9 cellular contexts compared by ENCODE assay signal in the genomic region with DNA sequence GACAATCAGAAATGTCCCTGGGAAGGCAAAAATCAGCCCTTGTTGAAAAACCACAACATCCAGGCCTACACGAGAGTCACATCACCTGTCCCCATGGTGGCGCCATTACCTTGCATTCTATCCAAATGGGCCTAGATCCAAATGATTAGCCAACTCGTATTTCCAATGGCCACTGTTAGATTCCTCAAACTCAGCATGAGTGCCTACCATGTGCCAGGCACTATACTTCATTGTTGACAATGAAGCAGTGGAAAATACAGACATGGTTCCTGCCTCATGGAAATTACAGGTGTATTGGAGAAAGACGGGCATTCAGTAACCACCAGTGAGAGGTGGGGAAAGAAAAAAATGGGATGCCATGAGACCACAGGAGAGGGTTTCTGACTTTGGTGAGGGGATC. TPM values are rescaled to one million over a fixed set of nuclear protein-coding genes. Genes with fewer than 3 reads are reported as not detected.
DNase-seq lines count a peak whose midpoint lies in the region; ATAC-seq and TF ChIP-seq lines count a peak whose summit lies in the region.
"Had no signal": no experiment of that assay in that cellular context is flagged by ENCODE, and none has a peak within 500 bp of the region (broad histone marks: within the 10 kb centered on the region; RNA-seq: fewer than 3 reads in every experiment).

No MANE protein-coding gene starts in this region.

- no peaks in the 10 kb centered on the region for H3K4me1 ChIP-seq in MM.1S (ENCODE audit: low read length)
- H3K4me1 ChIP-seq in smooth muscle cell (ENCODE audit: low read depth) = peaks cover 25% of the 10 kb centered on the region

- H4K20me1 ChIP-seq in MM.1S (ENCODE audit: insufficient read depth, low read length) = no peaks in the 10 kb centered on the region
- no peaks in the 10 kb centered on the region for H4K20me1 ChIP-seq in SU-DHL-6 (ENCODE audit: low read depth, low read length)
- H4K20me1 ChIP-seq in smooth muscle cell (ENCODE audit: low read depth) = no peaks in the 10 kb centered on the region

- H3K9me3 ChIP-seq in MM.1S (replicated peaks; ENCODE audit: insufficient read depth, low read length) (no peaks in the 10 kb centered on the region), SU-DHL-6 (ENCODE audit: insufficient read depth, low read length) (no peaks in the 10 kb centered on the region), smooth muscle cell (replicated peaks; ENCODE audit: low read depth) (no peaks in the 10 kb centered on the region)

- in situ Hi-C loops in G401 (cut with HindIII; ENCODE audit: low sequenced_read_pairs) = loop anchor here (5.0 kb wide), 1 partner anchor 85 kb away; no protein-coding TSS in a partner anchor

- H3F3A ChIP-seq in MM.1S (ENCODE audit: insufficient read depth, low read length) = no peaks in the 10 kb centered on the region
- no peaks in the 10 kb centered on the region for H3F3A ChIP-seq in SU-DHL-6 (ENCODE audit: insufficient read depth)
- H3F3A ChIP-seq in smooth muscle cell (ENCODE audit: low read depth) = peaks cover 20% of the 10 kb centered on the region

- TF ChIP-seq CTCF in MM.1S (IDR thresholded peaks at IDR 0.05; ENCODE audit: low read length) = peak; percentile 50
- peak; percentile 27 for TF ChIP-seq CTCF in SU-DHL-6 (IDR thresholded peaks at IDR 0.05; ENCODE audit: insufficient read depth, low read length, poor library complexity, severe bottlenecking)
- peak; percentile 15 for TF ChIP-seq CTCF in smooth muscle cell (IDR thresholded peaks at IDR 0.05; ENCODE audit: borderline replicate concordance, insufficient read depth, poor library complexity, severe bottlenecking)

- H3K27me3 ChIP-seq in MM.1S (replicated peaks; ENCODE audit: insufficient read depth, low read length) (no peaks in the 10 kb centered on the region), SU-DHL-6 (ENCODE audit: low read length) (no peaks in the 10 kb centered on the region), smooth muscle cell (ENCODE audit: low read depth) (no peaks in the 10 kb centered on the region)

- no peaks in the 10 kb centered on the region for H3K9me2 ChIP-seq in MM.1S (replicated peaks; ENCODE audit: insufficient read depth, low read length)
- no peaks in the 10 kb centered on the region for H3K9me2 ChIP-seq in SU-DHL-6 (replicated peaks; ENCODE audit: insufficient read depth, low read length)

- H3K27ac ChIP-seq in MM.1S (ENCODE audit: low read length) (no peak overlapping the region), SU-DHL-6 (ENCODE audit: low read depth, low read length) (no peak overlapping the region), smooth muscle cell (ENCODE audit: low read depth) (peak overlapping the region; percentile 99)

- peak; percentile 47 for DNase-seq in G401 (ENCODE audit: low spot score)
- peak; percentile 33 for DNase-seq in MM.1S
- DNase-seq in smooth muscle cell (lab: John Stamatoyannopoulos, UW; ENCODE audit: unreplicated experiment) = no peak
- DNase-seq in NK-92 (lab: John Stamatoyannopoulos, UW; ENCODE audit: unreplicated experiment) = no peak

- H3K4me3 ChIP-seq in MM.1S (ENCODE audit: low read length) = no peak overlapping the region
- no peak overlapping the region for H3K4me3 ChIP-seq in SU-DHL-6 (ENCODE audit: insufficient read depth, low read length, poor library complexity, severe bottlenecking)
- no peak overlapping the region for H3K4me3 ChIP-seq in smooth muscle cell
- H3K4me3 ChIP-seq: SK-N-MC had no signal

- H2AFZ ChIP-seq in MM.1S (ENCODE audit: low read length) (no peak overlapping the region), SU-DHL-6 (ENCODE audit: low read depth, low read length, severe bottlenecking) (no peak overlapping the region), smooth muscle cell (ENCODE audit: low read depth) (no peak overlapping the region)

- peak; percentile 48 for ATAC-seq in esophagus mucosa
- ATAC-seq in HG02870 (IDR thresholded peaks at IDR 0.05; ENCODE audit: unreplicated experiment) = no peak
- ATAC-seq in GM19351 (IDR thresholded peaks at IDR 0.05; ENCODE audit: unreplicated experiment) = no peak

- no peak overlapping the region for H3K9ac ChIP-seq in MM.1S (ENCODE audit: low read length)
- no peak overlapping the region for H3K9ac ChIP-seq in SU-DHL-6 (ENCODE audit: low read length)
- peak overlapping the region; percentile 73 for H3K9ac ChIP-seq in smooth muscle cell (ENCODE audit: low read depth)

- no peaks in the 10 kb centered on the region for H3K79me2 ChIP-seq in MM.1S (ENCODE audit: low read length)
- no peaks in the 10 kb centered on the region for H3K79me2 ChIP-seq in SU-DHL-6 (ENCODE audit: insufficient read depth, low read length)
- H3K79me2 ChIP-seq in smooth muscle cell (ENCODE audit: low read depth) = no peaks in the 10 kb centered on the region

- H3K36me3 ChIP-seq in MM.1S (replicated peaks; ENCODE audit: insufficient read depth, low read length) (no peaks in the 10 kb centered on the region), SU-DHL-6 (ENCODE audit: low read length) (no peaks in the 10 kb centered on the region), smooth muscle cell (ENCODE audit: low read depth) (no peaks in the 10 kb centered on the region)

- H3K4me2 ChIP-seq in MM.1S (ENCODE audit: low read depth, low read length) (no peak overlapping the region), SU-DHL-6 (ENCODE audit: low read depth, low read length, poor library complexity, severe bottlenecking) (no peak overlapping the region), smooth muscle cell (peak overlapping the region; percentile 46)

- WGBS in smooth muscle cell (ENCODE audit: low lambda C conversion rate) = 66% methylated on average over 4 of the region's 4 CpGs

RNA-seq across cellular contexts. Expression of a gene that starts 29.8 kb away (rescaled TPM):
- 2.4 and 7.2 TPM in 2 replicates for total RNA-seq in G401 (2014; rRNA removed; shearing (Covaris generic))
- total RNA-seq in esophagus mucosa (0.64 TPM), smooth muscle cell (49.1 and 63.3 TPM in 2 replicates)
- 385 and 437 TPM in 2 replicates for polyA plus RNA-seq in smooth muscle cell

Comparison
In these comparisons a context has a peak if more than half of its experiments do, and no peak if none do; other contexts are left out.
1. DNase-seq: peak in G401 (single experiment) and MM.1S (single experiment); none in smooth muscle cell (single experiment) and NK-92 (single experiment).
2. Peak in every context shown above with its lines, with median percentiles within 50 percentile points of each other: CTCF ChIP-seq.